ENCODE assay signal across 1 cellular context in the genomic region with DNA sequence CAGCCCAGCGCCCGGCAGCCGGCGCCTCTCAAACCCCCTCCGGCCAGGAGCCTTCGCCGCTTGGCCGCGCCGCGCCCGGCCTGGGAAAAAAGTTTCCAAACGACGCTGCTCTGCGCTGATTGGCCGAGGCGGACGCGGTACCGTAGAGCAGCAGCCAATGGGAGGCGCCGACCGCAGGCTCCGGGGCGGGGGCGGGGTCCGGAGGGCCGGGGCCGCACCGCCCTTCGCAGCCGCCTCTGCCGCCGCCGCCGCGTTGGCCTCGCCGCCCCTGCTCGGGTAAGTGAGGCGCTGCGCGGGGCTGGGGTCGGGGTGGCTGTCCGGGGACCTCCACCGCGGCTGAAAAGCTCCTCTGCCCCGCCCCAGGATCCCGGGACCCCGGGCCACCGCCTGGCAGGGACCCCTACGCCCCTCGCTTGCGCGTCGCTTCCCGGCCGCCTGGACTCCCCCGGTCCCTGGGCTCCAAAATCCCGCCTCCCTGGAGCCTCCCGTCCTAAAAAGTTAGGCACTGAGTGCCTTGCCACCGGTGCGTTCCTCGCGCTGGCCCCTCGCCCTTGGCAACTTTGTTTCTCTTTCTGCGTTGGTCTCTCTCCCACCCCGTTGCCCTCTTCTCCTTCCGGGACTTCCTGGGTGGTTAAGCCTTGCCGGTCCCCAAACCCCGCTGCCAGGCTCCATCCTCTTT.
A peak's percentile ranks its signal among the peaks of the same experiment; 100 is the strongest.
TF ChIP-seq lines count a peak whose summit lies in the region.

A gene with protein sequence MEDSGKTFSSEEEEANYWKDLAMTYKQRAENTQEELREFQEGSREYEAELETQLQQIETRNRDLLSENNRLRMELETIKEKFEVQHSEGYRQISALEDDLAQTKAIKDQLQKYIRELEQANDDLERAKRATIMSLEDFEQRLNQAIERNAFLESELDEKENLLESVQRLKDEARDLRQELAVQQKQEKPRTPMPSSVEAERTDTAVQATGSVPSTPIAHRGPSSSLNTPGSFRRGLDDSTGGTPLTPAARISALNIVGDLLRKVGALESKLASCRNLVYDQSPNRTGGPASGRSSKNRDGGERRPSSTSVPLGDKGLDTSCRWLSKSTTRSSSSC (plus strand): TSS at position 227 of the 679 bp plus-strand sequence. CDS start 14,534 bp downstream, outside the sequence.

TF ChIP-seq in HepG2, 621 proteins besides CTCF, POLR2A, EP300 and RAD21 (continued from another document and continues in another):
- TF ChIP-seq ZNF770 (CRISPR knock-in tag; IDR thresholded peaks at IDR 0.05) = peak; percentile 5; the same call in 1 of the 2 replicates
- no peak for TF ChIP-seq MAFK (conservative IDR thresholded peaks at IDR 0.05 in 1 of 2, IDR thresholded peaks at IDR 0.05 in 1 of 2; ENCODE audit: low read length in 2 of 2)
- TF ChIP-seq ZNF792 (CRISPR knock-in tag; IDR thresholded peaks at IDR 0.05) = peak; percentile 42; the same call in 1 of the 2 replicates
- peak; percentile 79 for TF ChIP-seq GMEB1 (CRISPR knock-in tag; IDR thresholded peaks at IDR 0.05; ENCODE audit: borderline replicate concordance)
- peak; percentile 67 for TF ChIP-seq HOXA3 (CRISPR knock-in tag; IDR thresholded peaks at IDR 0.05)
- TF ChIP-seq SMC3 (IDR thresholded peaks at IDR 0.05; ENCODE audit: low read length) = no peak
- TF ChIP-seq, protein P1, sequence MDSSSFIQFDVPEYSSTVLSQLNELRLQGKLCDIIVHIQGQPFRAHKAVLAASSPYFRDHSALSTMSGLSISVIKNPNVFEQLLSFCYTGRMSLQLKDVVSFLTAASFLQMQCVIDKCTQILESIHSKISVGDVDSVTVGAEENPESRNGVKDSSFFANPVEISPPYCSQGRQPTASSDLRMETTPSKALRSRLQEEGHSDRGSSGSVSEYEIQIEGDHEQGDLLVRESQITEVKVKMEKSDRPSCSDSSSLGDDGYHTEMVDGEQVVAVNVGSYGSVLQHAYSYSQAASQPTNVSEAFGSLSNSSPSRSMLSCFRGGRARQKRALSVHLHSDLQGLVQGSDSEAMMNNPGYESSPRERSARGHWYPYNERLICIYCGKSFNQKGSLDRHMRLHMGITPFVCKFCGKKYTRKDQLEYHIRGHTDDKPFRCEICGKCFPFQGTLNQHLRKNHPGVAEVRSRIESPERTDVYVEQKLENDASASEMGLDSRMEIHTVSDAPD (CRISPR knock-in tag; IDR thresholded peaks at IDR 0.05) = peak; percentile 65; the same call in 1 of the 2 replicates
- 0 out of 2 replicates have a peak, but pooled peaks have one; percentile 56 for TF ChIP-seq DNMT3B (CRISPR knock-in tag; conservative IDR thresholded peaks at IDR 0.05)
- 0 out of 2 replicates have a peak, but pooled peaks have one; percentile 48 for TF ChIP-seq ZNF530 (CRISPR knock-in tag; IDR thresholded peaks at IDR 0.05; ENCODE audit: low read depth)
- TF ChIP-seq SRSF9 (IDR thresholded peaks at IDR 0.05; ENCODE audit: borderline replicate concordance, insufficient read depth, low read depth, low read length, poor library complexity, severe bottlenecking) = no peak
- TF ChIP-seq GLMP (CRISPR knock-in tag; IDR thresholded peaks at IDR 0.05; ENCODE audit: borderline replicate concordance) = no peak
- peak; percentile 75; the same call in 1 of the 2 replicates for TF ChIP-seq ZNF773 (CRISPR knock-in tag; IDR thresholded peaks at IDR 0.05; ENCODE audit: borderline replicate concordance)
- TF ChIP-seq, protein P2, sequence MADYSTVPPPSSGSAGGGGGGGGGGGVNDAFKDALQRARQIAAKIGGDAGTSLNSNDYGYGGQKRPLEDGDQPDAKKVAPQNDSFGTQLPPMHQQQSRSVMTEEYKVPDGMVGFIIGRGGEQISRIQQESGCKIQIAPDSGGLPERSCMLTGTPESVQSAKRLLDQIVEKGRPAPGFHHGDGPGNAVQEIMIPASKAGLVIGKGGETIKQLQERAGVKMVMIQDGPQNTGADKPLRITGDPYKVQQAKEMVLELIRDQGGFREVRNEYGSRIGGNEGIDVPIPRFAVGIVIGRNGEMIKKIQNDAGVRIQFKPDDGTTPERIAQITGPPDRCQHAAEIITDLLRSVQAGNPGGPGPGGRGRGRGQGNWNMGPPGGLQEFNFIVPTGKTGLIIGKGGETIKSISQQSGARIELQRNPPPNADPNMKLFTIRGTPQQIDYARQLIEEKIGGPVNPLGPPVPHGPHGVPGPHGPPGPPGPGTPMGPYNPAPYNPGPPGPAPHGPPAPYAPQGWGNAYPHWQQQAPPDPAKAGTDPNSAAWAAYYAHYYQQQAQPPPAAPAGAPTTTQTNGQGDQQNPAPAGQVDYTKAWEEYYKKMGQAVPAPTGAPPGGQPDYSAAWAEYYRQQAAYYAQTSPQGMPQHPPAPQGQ (CRISPR knock-in tag; IDR thresholded peaks at IDR 0.05; ENCODE audit: borderline replicate concordance) = no peak
- no peak for TF ChIP-seq ZNF691 (CRISPR knock-in tag; IDR thresholded peaks at IDR 0.05; ENCODE audit: borderline replicate concordance, low read depth)
- no peak for TF ChIP-seq ATM (IDR thresholded peaks at IDR 0.05; ENCODE audit: borderline replicate concordance)
- TF ChIP-seq AHDC1 (CRISPR knock-in tag; IDR thresholded peaks at IDR 0.05; ENCODE audit: borderline replicate concordance) = no peak; the same call in 1 of the 2 replicates
- TF ChIP-seq ZNF547 (CRISPR knock-in tag; IDR thresholded peaks at IDR 0.05) = peak; percentile 77
- TF ChIP-seq CREB1 (IDR thresholded peaks at IDR 0.05) = peak; percentile 17; the same call in 1 of the 2 replicates
- no peak for TF ChIP-seq CREB1 (CRISPR knock-in tag; IDR thresholded peaks at IDR 0.05)
- no peak for TF ChIP-seq JUND (CRISPR knock-in tag; IDR thresholded peaks at IDR 0.05)
- TF ChIP-seq SRSF1 (optimal IDR thresholded peaks at IDR 0.05; ENCODE audit: low read depth, low read length) = peak; percentile 77
- no peak for TF ChIP-seq AKNA (CRISPR knock-in tag; IDR thresholded peaks at IDR 0.05; ENCODE audit: borderline replicate concordance)
- TF ChIP-seq TAF1 (CRISPR knock-in tag; IDR thresholded peaks at IDR 0.05) = peak; percentile 75
